ENCODE assay signal across 8 cellular contexts in the genomic region with DNA sequence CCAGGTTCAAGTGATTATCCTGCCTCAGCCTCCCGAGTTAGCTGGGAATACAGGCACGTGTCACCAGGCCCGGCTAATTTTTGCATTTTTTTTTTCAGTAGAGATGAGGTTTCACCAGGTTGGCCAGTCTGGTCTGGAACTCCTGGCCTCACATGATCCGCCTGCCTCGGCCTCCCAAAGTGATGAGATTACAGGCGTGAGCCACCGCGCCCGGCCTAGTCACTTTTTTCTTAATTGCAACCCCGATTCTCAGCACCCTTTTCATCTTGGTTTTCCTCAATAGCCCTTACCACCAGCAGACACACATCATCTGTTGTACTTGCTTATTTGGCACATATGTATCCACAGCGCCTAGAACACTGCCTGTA. TPM values are rescaled to one million over a fixed set of nuclear protein-coding genes. Genes with fewer than 3 reads are reported as not detected.
A peak's percentile ranks its signal among the peaks of the same experiment; 100 is the strongest.
DNase-seq lines count a peak whose midpoint lies in the region; ATAC-seq, FAIRE-seq and TF ChIP-seq lines count a peak whose summit lies in the region.

No MANE protein-coding gene starts in this region.

- DNase-seq in Calu3 (no peak), Peyer's patch (no peak), epithelial cell of proximal tubule (ENCODE audit: low read depth) (no peak), pancreas (no peak), ecto neural progenitor cell (ENCODE audit: low spot score) (no peak), NCI-H446 treated with DMSO at 0.1 percent for 48 hours (lab: John Stamatoyannopoulos, UW) (no peak)
- no peak for DNase-seq in activated CD4-positive, alpha-beta T cell treated with anti-CD3 and anti-CD28 coated beads for 1 hour

- peak overlapping the region; percentile 83 to 100 (median 98) for H3K4me3 ChIP-seq in Peyer's patch
- peak overlapping the region; percentile 67 for H3K4me3 ChIP-seq in epithelial cell of proximal tubule (ENCODE audit: low read depth, low read length)
- H3K4me3 ChIP-seq in pancreas: peak overlapping the region in 3 of 4 donors; percentile 91 to 99 (median 94)

- TF ChIP-seq CTCF in Calu3 (IDR thresholded peaks at IDR 0.05; ENCODE audit: unreplicated experiment) (no peak), Peyer's patch (IDR thresholded peaks at IDR 0.05) (no peak), epithelial cell of proximal tubule (conservative IDR thresholded peaks at IDR 0.05; ENCODE audit: low read depth, low read length) (no peak), pancreas (IDR thresholded peaks at IDR 0.05) (no peak)

- WGBS in pancreas, 2 donors: 54 to 56% methylated on average over 11 of the region's 11 CpGs

- intact Hi-C loops in Calu3 (cut with micrococcal nuclease; ENCODE audit: unreplicated experiment): loop anchor here (2.0 kb wide), 1 partner anchor 66 kb away; no protein-coding TSS in a partner anchor
- intact Hi-C loops in pancreas (cut with DNase I): no loop called here

- CTCF ChIA-PET in Calu3 (lab: Charles Lee): no interaction called here

- H3K27me3 ChIP-seq in Peyer's patch: no peaks in the 10 kb centered on the region
- H3K27me3 ChIP-seq in pancreas: no peaks in the 10 kb centered on the region

- H3K9me3 ChIP-seq in Peyer's patch (no peaks in the 10 kb centered on the region), pancreas (no peaks in the 10 kb centered on the region)

- no peaks in the 10 kb centered on the region for H3K27me3 Mint-ChIP-seq in Calu3 (ENCODE audit: unreplicated experiment)

- H3K36me3 ChIP-seq in Peyer's patch (peaks cover 0 to 29% (median 0%) of the 10 kb centered on the region in 3 donors), pancreas (peaks cover 0 to 14% (median 0%) of the 10 kb centered on the region in 3 donors)

- H3K4me3 Mint-ChIP-seq in Calu3 (ENCODE audit: low read depth, unreplicated experiment): peak overlapping the region; percentile 91

- no TSS peak for BruUV-seq in Calu3 (replicated peaks; lab: Mats Ljungman, UMichigan)

- no peak for TF ChIP-seq POLR2A in Peyer's patch (IDR thresholded peaks at IDR 0.05)

- peaks cover 61% of the 10 kb centered on the region for H3K36me3 Mint-ChIP-seq in Calu3 (ENCODE audit: insufficient read depth, unreplicated experiment)

- no peaks in the 10 kb centered on the region for H3K9me3 Mint-ChIP-seq in Calu3 (ENCODE audit: low read depth, unreplicated experiment)

- H3K4me1 Mint-ChIP-seq in Calu3 (ENCODE audit: low read depth, unreplicated experiment): peaks cover 34% of the 10 kb centered on the region

- no peak for FAIRE-seq in pancreas (lab: Jason Lieb, UNC)

- H3K4me1 ChIP-seq in Peyer's patch (peaks cover 0 to 27% (median 7%) of the 10 kb centered on the region in 4 donors), pancreas (peaks cover 0 to 13% (median 0%) of the 10 kb centered on the region in 3 donors)

- H3K27ac Mint-ChIP-seq in Calu3 (ENCODE audit: unreplicated experiment): peak overlapping the region; percentile 45

- no peak for ATAC-seq in pancreas
- ATAC-seq in GM18858 (IDR thresholded peaks at IDR 0.05; ENCODE audit: unreplicated experiment): no peak

- H3K27ac ChIP-seq in Peyer's patch (peak overlapping the region; percentile 81 to 90 (median 86)), pancreas (peak overlapping the region in 3 of 4 donors; percentile 52 to 73 (median 70))

RNA-seq across cellular contexts. Expression of gene GPI, which starts 0.6 kb away (rescaled TPM):
- total RNA-seq in Calu3 (2022): 353 and 375 TPM in 2 replicates
- 100 to 1,000 TPM; 191 to 292 (median 234) TPM for total RNA-seq in Peyer's patch
- total RNA-seq in epithelial cell of proximal tubule: 286 and 453 TPM in 2 replicates
- total RNA-seq in pancreas: 100 to 1,000 TPM in 2 of 6 donors, 10 to 100 TPM in 4; 50.5 to 119 (median 70.9) TPM
- polyA plus RNA-seq in pancreas: 10 to 100 TPM; 51.1 to 73.0 TPM

RNA-seq across cellular contexts. Expression of gene PDCD2L, which starts 39.8 kb away (rescaled TPM):
- total RNA-seq in Calu3 (2022) (29.3 and 35.7 TPM in 2 replicates), Peyer's patch (10 to 100 TPM in 2 of 4 donors, 1 to 10 TPM in 2; 8.6 to 14.0 (median 10.3) TPM), epithelial cell of proximal tubule (16.4 and 38.5 TPM in 2 replicates), pancreas (1 to 10 TPM; 4.2 to 8.3 (median 5.5) TPM)
- polyA plus RNA-seq in pancreas: 10 to 100 TPM; 10.8 to 11.2 TPM
